In genomic region chr7:26467104-26467503, GRCh38 we compare ENCODE assay signal across 39 cellular contexts.
"Had no signal": no experiment of that assay in that cellular context is flagged by ENCODE, and none has a peak within 500 bp of the region (broad histone marks: within the 10 kb centered on the region; RNA-seq: fewer than 3 reads in every experiment).

No MANE protein-coding gene starts in this region.

- H3K36me3 ChIP-seq: ascending aorta, cardiac muscle cell had no signal

- H3K4me1 Mint-ChIP-seq: activated CD4-positive, alpha-beta T cell treated with anti-CD3 and anti-CD28 coated beads, Interleukin-2, amount 10 ng/mL, durations not matched to agents 24 days and 14 days; activated naive CD8-positive, alpha-beta T cell treated with anti-CD3 and anti-CD28 coated beads, Interleukin-2, amount 10 ng/mL, durations not matched to agents 7 days and 5 days; activated naive CD8-positive, alpha-beta T cell treated with anti-CD3 and anti-CD28 coated beads, Interleukin-2, amount 50 U/mL, for 24 hours; activated T-helper 17 cell treated with anti-CD3 and anti-CD28 coated beads, Interleukin-2, amount 50 U/mL, for 72 hours; central memory CD8-positive, alpha-beta T cell had no signal

- H3K27ac ChIP-seq: ascending aorta, cardiac muscle cell, VCaP had no signal

- H3K27me3 ChIP-seq: ascending aorta, cardiac muscle cell had no signal

- FAIRE-seq: bronchial epithelial cell, TTC549 had no signal

- H3K9me3 ChIP-seq: ascending aorta had no signal

- H3K4me3 ChIP-seq: ascending aorta, cardiac muscle cell had no signal

- H3K4me1 ChIP-seq: ascending aorta had no signal

- H3K9me3 Mint-ChIP-seq: activated B cell treated with CpG ODN at 0.5 μM for 24 hours; activated CD4-positive, alpha-beta memory T cell treated with anti-CD3 and anti-CD28 coated beads for 36 hours; activated CD4-positive, alpha-beta T cell treated with anti-CD3 and anti-CD28 coated beads, Interleukin-2, amount 10 ng/mL, durations not matched to agents 24 days and 14 days; activated CD8-positive, alpha-beta T cell treated with anti-CD3 and anti-CD28 coated beads for 36 hours; activated naive CD4-positive, alpha-beta T cell treated with anti-CD3 and anti-CD28 coated beads for 36 hours; activated naive CD8-positive, alpha-beta T cell treated with anti-CD3 and anti-CD28 coated beads, Interleukin-2, amount 10 ng/mL, durations not matched to agents 7 days and 5 days; activated naive CD8-positive, alpha-beta T cell treated with anti-CD3 and anti-CD28 coated beads, Interleukin-2, amount 50 U/mL, for 24 hours; activated T-cell treated with anti-CD3 and anti-CD28 coated beads, Interleukin-2, amount 50 U/mL, for 4 hours; activated T-cell treated with anti-CD3 and anti-CD28 coated beads, Interleukin-2, amount 50 U/mL, for 72 hours; activated T-helper 1 cell treated with anti-CD3 and anti-CD28 coated beads, Interleukin-12 subunit alpha, Interleukin-12 subunit beta, Interleukin-2, Interleukin-4 antibody, amounts not matched to agents 30 ng/mL and 10 ng/mL and 1 ng/mL, durations not matched to agents 14 hours and 24 hours and 36 hours; activated T-helper 17 cell treated with anti-CD3 and anti-CD28 coated beads, Interleukin-2, amount 50 U/mL, for 72 hours; brain; central memory CD8-positive, alpha-beta T cell; T-helper 1 cell treated with Interleukin-12 subunit alpha and Interleukin-12 subunit beta and Interleukin-4 antibody, amounts not matched to agents 30 μg/mL and 1 μg/mL, for 36 hours; T-helper 2 cell treated with Interferon-gamma antibody and Interleukin-4, amounts not matched to agents 5 μg/mL and 100 μg/mL, for 36 hours had no signal

- H3K36me3 Mint-ChIP-seq: activated CD4-positive, alpha-beta memory T cell treated with anti-CD3 and anti-CD28 coated beads for 36 hours; activated naive CD8-positive, alpha-beta T cell; activated naive CD8-positive, alpha-beta T cell treated with anti-CD3 and anti-CD28 coated beads, Interleukin-2, amount 10 ng/mL, durations not matched to agents 7 days and 5 days; brain had no signal

- H3K4me3 Mint-ChIP-seq: activated B cell treated with CpG ODN at 0.5 μM for 24 hours; activated CD4-positive, alpha-beta memory T cell treated with anti-CD3 and anti-CD28 coated beads for 36 hours; activated CD4-positive, alpha-beta T cell treated with anti-CD3 and anti-CD28 coated beads, Interleukin-2, amount 10 ng/mL, durations not matched to agents 24 days and 14 days; activated CD8-positive, alpha-beta T cell treated with anti-CD3 and anti-CD28 coated beads for 36 hours; activated naive CD4-positive, alpha-beta T cell treated with anti-CD3 and anti-CD28 coated beads for 36 hours; activated naive CD8-positive, alpha-beta T cell; activated naive CD8-positive, alpha-beta T cell treated with anti-CD3 and anti-CD28 coated beads, Interleukin-2, amount 10 ng/mL, durations not matched to agents 7 days and 5 days; activated naive CD8-positive, alpha-beta T cell treated with anti-CD3 and anti-CD28 coated beads, Interleukin-2, amount 50 U/mL, for 24 hours; activated T-cell treated with anti-CD3 and anti-CD28 coated beads, Interleukin-2, amount 50 U/mL, for 4 hours; activated T-cell treated with anti-CD3 and anti-CD28 coated beads, Interleukin-2, amount 50 U/mL, for 72 hours; activated T-helper 1 cell treated with anti-CD3 and anti-CD28 coated beads, Interleukin-12 subunit alpha, Interleukin-12 subunit beta, Interleukin-2, Interleukin-4 antibody, amounts not matched to agents 30 ng/mL and 10 ng/mL and 1 ng/mL, durations not matched to agents 14 hours and 24 hours and 36 hours; activated T-helper 17 cell treated with anti-CD3 and anti-CD28 coated beads, Interleukin-2, amount 50 U/mL, for 72 hours; brain; central memory CD8-positive, alpha-beta T cell; T-helper 1 cell treated with Interleukin-12 subunit alpha and Interleukin-12 subunit beta and Interleukin-4 antibody, amounts not matched to agents 30 μg/mL and 1 μg/mL, for 36 hours; T-helper 2 cell treated with Interferon-gamma antibody and Interleukin-4, amounts not matched to agents 5 μg/mL and 100 μg/mL, for 36 hours had no signal

- H3K27me3 Mint-ChIP-seq: activated B cell treated with CpG ODN at 0.5 μM for 24 hours; activated naive CD8-positive, alpha-beta T cell treated with anti-CD3 and anti-CD28 coated beads, Interleukin-2, amount 10 ng/mL, durations not matched to agents 7 days and 5 days had no signal

- H3K27ac Mint-ChIP-seq: activated B cell treated with CpG ODN at 0.5 μM for 24 hours; activated CD4-positive, alpha-beta memory T cell treated with anti-CD3 and anti-CD28 coated beads for 36 hours; activated CD4-positive, alpha-beta T cell treated with anti-CD3 and anti-CD28 coated beads, Interleukin-2, amount 10 ng/mL, durations not matched to agents 24 days and 14 days; activated CD8-positive, alpha-beta T cell treated with anti-CD3 and anti-CD28 coated beads for 36 hours; activated naive CD4-positive, alpha-beta T cell treated with anti-CD3 and anti-CD28 coated beads for 36 hours; activated naive CD8-positive, alpha-beta T cell; activated naive CD8-positive, alpha-beta T cell treated with anti-CD3 and anti-CD28 coated beads, Interleukin-2, amount 10 ng/mL, durations not matched to agents 7 days and 5 days; activated naive CD8-positive, alpha-beta T cell treated with anti-CD3 and anti-CD28 coated beads, Interleukin-2, amount 50 U/mL, for 24 hours; activated T-cell treated with anti-CD3 and anti-CD28 coated beads, Interleukin-2, amount 50 U/mL, for 72 hours; activated T-helper 1 cell treated with anti-CD3 and anti-CD28 coated beads, Interleukin-12 subunit alpha, Interleukin-12 subunit beta, Interleukin-2, Interleukin-4 antibody, amounts not matched to agents 30 ng/mL and 10 ng/mL and 1 ng/mL, durations not matched to agents 14 hours and 24 hours and 36 hours; activated T-helper 17 cell treated with anti-CD3 and anti-CD28 coated beads, Interleukin-2, amount 50 U/mL, for 72 hours; brain; T-helper 1 cell treated with Interleukin-12 subunit alpha and Interleukin-12 subunit beta and Interleukin-4 antibody, amounts not matched to agents 30 μg/mL and 1 μg/mL, for 36 hours; T-helper 2 cell treated with Interferon-gamma antibody and Interleukin-4, amounts not matched to agents 5 μg/mL and 100 μg/mL, for 36 hours had no signal

- DNase-seq: activated B cell treated with CpG ODN at 0.5 μM for 24 hours; activated CD4-positive, alpha-beta memory T cell treated with anti-CD3 and anti-CD28 coated beads for 36 hours; activated CD4-positive, alpha-beta T cell treated with anti-CD3 and anti-CD28 coated beads for 4 hours; activated CD4-positive, alpha-beta T cell treated with anti-CD3 and anti-CD28 coated beads, Interleukin-2, amount 10 ng/mL, durations not matched to agents 24 days and 14 days; activated CD4-positive, alpha-beta T cell treated with anti-CD3 and anti-CD28 coated beads, Interleukin-2, amount 50 U/mL, for 1 hour; activated CD4-positive, alpha-beta T cell treated with anti-CD3 and anti-CD28 coated beads, Interleukin-2, amount 50 U/mL, for 4 hours; activated CD4-positive, CD25-positive, alpha-beta regulatory T cell treated with anti-CD3 and anti-CD28 coated beads, Interleukin-2, amount 50 U/mL, for 72 hours; activated CD8-positive, alpha-beta memory T cell treated with anti-CD3 and anti-CD28 coated beads, Interleukin-2, amount 50 U/mL, for 4 hours; activated CD8-positive, alpha-beta T cell treated with anti-CD3 and anti-CD28 coated beads for 36 hours; activated effector memory CD4-positive, alpha-beta T cell treated with anti-CD3 and anti-CD28 coated beads, Interleukin-2, amount 50 U/mL, for 16 hours; activated gamma-delta T cell treated with Interleukin-2 at 50 U/mL for 16 hours; activated naive CD4-positive, alpha-beta T cell; activated naive CD4-positive, alpha-beta T cell treated with anti-CD3 and anti-CD28 coated beads for 36 hours; activated naive CD4-positive, alpha-beta T cell treated with anti-CD3 and anti-CD28 coated beads, Interleukin-2, amount 50 U/mL, for 16 hours; activated naive CD8-positive, alpha-beta T cell treated with anti-CD3 and anti-CD28 coated beads, Interleukin-2, amount 10 ng/mL, durations not matched to agents 7 days and 5 days; activated naive CD8-positive, alpha-beta T cell treated with anti-CD3 and anti-CD28 coated beads, Interleukin-2, amount 50 U/mL, for 24 hours; activated T-cell treated with anti-CD3 and anti-CD28 coated beads for 4 hours; activated T-cell treated with anti-CD3 and anti-CD28 coated beads, Interleukin-2, amount 50 U/mL, for 1 hour; activated T-cell treated with anti-CD3 and anti-CD28 coated beads, Interleukin-2, amount 50 U/mL, for 4 hours; activated T-cell treated with anti-CD3 and anti-CD28 coated beads, Interleukin-2, amount 50 U/mL, for 72 hours; amygdala; anterior cingulate cortex; caudate nucleus; cerebellar nuclear complex; T-helper 1 cell; T-helper 2 cell; T-helper 9 cell had no signal
